8 cellular contexts compared by ENCODE assay signal in genomic region chr19:40598121-40598917, GRCh38. TPM values are rescaled to one million over a fixed set of nuclear protein-coding genes. Genes with fewer than 3 reads are reported as not detected.
A peak's percentile ranks its signal among the peaks of the same experiment; 100 is the strongest.
DNase-seq lines count a peak whose midpoint lies in the region; ATAC-seq and TF ChIP-seq lines count a peak whose summit lies in the region.

No MANE protein-coding gene starts in this region.

- no peaks in the 10 kb centered on the region for H3K9me3 Mint-ChIP-seq in activated naive CD8-positive, alpha-beta T cell treated with anti-CD3 and anti-CD28 coated beads, Interleukin-2, amount 10 ng/mL, durations not matched to agents 7 days and 5 days
- H3K9me3 Mint-ChIP-seq in progenitor cell of endocrine pancreas (ENCODE audit: low read depth): no peaks in the 10 kb centered on the region

- TF ChIP-seq POLR2A in vagina (IDR thresholded peaks at IDR 0.05): no peak

- H3K4me1 Mint-ChIP-seq in activated naive CD8-positive, alpha-beta T cell treated with anti-CD3 and anti-CD28 coated beads, Interleukin-2, amount 10 ng/mL, durations not matched to agents 7 days and 5 days: peaks cover 39% of the 10 kb centered on the region
- peaks cover 8% of the 10 kb centered on the region for H3K4me1 Mint-ChIP-seq in progenitor cell of endocrine pancreas (ENCODE audit: low read depth)

- no peak overlapping the region for H3K27ac Mint-ChIP-seq in activated naive CD8-positive, alpha-beta T cell treated with anti-CD3 and anti-CD28 coated beads, Interleukin-2, amount 10 ng/mL, durations not matched to agents 7 days and 5 days
- no peak overlapping the region for H3K27ac Mint-ChIP-seq in progenitor cell of endocrine pancreas

- peak; percentile 94 for TF ChIP-seq CTCF in GM12874 (IDR thresholded peaks at IDR 0.05; ENCODE audit: insufficient read depth, low read depth, low read length)
- peak; percentile 99 for TF ChIP-seq CTCF in progenitor cell of endocrine pancreas (IDR thresholded peaks at IDR 0.05; ENCODE audit: unreplicated experiment)
- TF ChIP-seq CTCF in vagina (IDR thresholded peaks at IDR 0.05): peak; percentile 79 to 97 (median 95)

- POLR2A ChIA-PET in activated naive CD8-positive, alpha-beta T cell treated with anti-CD3 and anti-CD28 coated beads, Interleukin-2, amount 10 ng/mL, durations not matched to agents 7 days and 5 days (lab: Charles Lee): no interaction called here

- DNase-seq in NCI-H128 (lab: John Stamatoyannopoulos, UW; ENCODE audit: unreplicated experiment) (peak; percentile 66), SW480 (ENCODE audit: low spot score) (peak; percentile 91), cardiac septum (ENCODE audit: low spot score) (peak; percentile 95), progenitor cell of endocrine pancreas (ENCODE audit: low spot score, unreplicated experiment) (peak; percentile 82), vagina (ENCODE audit: extremely low spot score in 2 of 2) (no peak)
- DNase-seq in activated naive CD8-positive, alpha-beta T cell treated with anti-CD3 and anti-CD28 coated beads, Interleukin-2, amount 10 ng/mL, durations not matched to agents 7 days and 5 days: peak; percentile 91

- ATAC-seq in activated naive CD8-positive, alpha-beta T cell treated with anti-CD3 and anti-CD28 coated beads, Interleukin-2, amount 10 ng/mL, durations not matched to agents 7 days and 5 days (ENCODE audit: low read depth): peak; percentile 63
- no peak for ATAC-seq in GM21423 (IDR thresholded peaks at IDR 0.05; ENCODE audit: unreplicated experiment)

- intact Hi-C loops in cardiac septum (cut with DNase I): loop anchor here (2.0 to 5.0 kb wide), 2 partner anchors 70 to 461 kb away; no protein-coding TSS in a partner anchor
- intact Hi-C loops in vagina (cut with DNase I): loop anchor here (5.0 kb wide), 1 partner anchor 66 kb away; no protein-coding TSS in a partner anchor

- H3K4me1 ChIP-seq in vagina: peaks cover 63% of the 10 kb centered on the region

- no peaks in the 10 kb centered on the region for H3K36me3 ChIP-seq in vagina

- H3K9me3 ChIP-seq in vagina: no peaks in the 10 kb centered on the region

- no peaks in the 10 kb centered on the region for H3K36me3 Mint-ChIP-seq in activated naive CD8-positive, alpha-beta T cell treated with anti-CD3 and anti-CD28 coated beads, Interleukin-2, amount 10 ng/mL, durations not matched to agents 7 days and 5 days
- no peaks in the 10 kb centered on the region for H3K36me3 Mint-ChIP-seq in progenitor cell of endocrine pancreas (ENCODE audit: insufficient read depth)

- no peak overlapping the region for H3K4me3 Mint-ChIP-seq in activated naive CD8-positive, alpha-beta T cell treated with anti-CD3 and anti-CD28 coated beads, Interleukin-2, amount 10 ng/mL, durations not matched to agents 7 days and 5 days
- peak overlapping the region; percentile 60 for H3K4me3 Mint-ChIP-seq in progenitor cell of endocrine pancreas (ENCODE audit: low read depth)

- peak overlapping the region; percentile 30 to 46 for H3K4me3 ChIP-seq in vagina

- peaks cover 62% of the 10 kb centered on the region for H3K27me3 Mint-ChIP-seq in activated naive CD8-positive, alpha-beta T cell treated with anti-CD3 and anti-CD28 coated beads, Interleukin-2, amount 10 ng/mL, durations not matched to agents 7 days and 5 days
- peaks cover 67% of the 10 kb centered on the region for H3K27me3 Mint-ChIP-seq in progenitor cell of endocrine pancreas

- no peaks in the 10 kb centered on the region for H3K27me3 ChIP-seq in vagina

- H3K27ac ChIP-seq in vagina: peak overlapping the region; percentile 60

RNA-seq across cellular contexts. Expression of gene LTBP4, which starts 2.9 kb away (rescaled TPM):
- 10 to 100 TPM; 83.3 to 94.0 TPM for total RNA-seq in activated naive CD8-positive, alpha-beta T cell treated with anti-CD3 and anti-CD28 coated beads, Interleukin-2, amount 10 ng/mL, durations not matched to agents 7 days and 5 days
- 216 TPM for total RNA-seq in cardiac septum
- total RNA-seq in progenitor cell of endocrine pancreas: 25.4 TPM in 2 replicates
- 983 TPM for total RNA-seq in vagina

RNA-seq across cellular contexts. Expression of gene SHKBP1, which starts 21.6 kb away (rescaled TPM):
- total RNA-seq in activated naive CD8-positive, alpha-beta T cell treated with anti-CD3 and anti-CD28 coated beads, Interleukin-2, amount 10 ng/mL, durations not matched to agents 7 days and 5 days: 100 to 1,000 TPM; 139 to 140 TPM
- total RNA-seq in cardiac septum (28.6 TPM), progenitor cell of endocrine pancreas (102 and 114 TPM in 2 replicates), vagina (51.6 TPM)

Comparison
In these comparisons a context has a peak if more than half of its experiments do, and no peak if none do; other contexts are left out.
1. DNase-seq: peak in NCI-H128 (single experiment), SW480 (single experiment), activated naive CD8-positive, alpha-beta T cell treated with anti-CD3 and anti-CD28 coated beads, Interleukin-2, amount 10 ng/mL, durations not matched to agents 7 days and 5 days (single experiment), cardiac septum (single experiment) and progenitor cell of endocrine pancreas (single experiment); none in vagina (0 of 2).
2. Peak in every context shown above with its lines, with median percentiles within 50 percentile points of each other: CTCF ChIP-seq.